ENCODE assay signal across 29 cellular contexts in genomic region chr19:30673336-30673735, GRCh38.
"Had no signal": no experiment of that assay in that cellular context is flagged by ENCODE, and none has a peak within 500 bp of the region (broad histone marks: within the 10 kb centered on the region; RNA-seq: fewer than 3 reads in every experiment).

No MANE protein-coding gene starts in this region.

- H3K4me1 ChIP-seq: parathyroid adenoma, psoas muscle, right lobe of liver, thyroid gland, upper lobe of left lung, vagina had no signal

- H3K27ac Mint-ChIP-seq: natural killer cell; nephron; neural progenitor cell; progenitor cell of endocrine pancreas; stimulated activated memory B cell treated with anti-CD40 and anti-IgM and Interleukin-4, amounts not matched to agents 10 μg/mL and 1 μg/mL and 100 μg/mL, for 72 hours; stimulated activated naive CD8-positive, alpha-beta T cell treated with anti-CD3 and anti-CD28 coated beads, Interleukin-15, amount 100 ng/mL, for 72 hours had no signal

- H3K4me1 Mint-ChIP-seq: natural killer cell; stimulated activated memory B cell treated with anti-CD40 and anti-IgM and Interleukin-4, amounts not matched to agents 10 μg/mL and 1 μg/mL and 100 μg/mL, for 72 hours; stimulated activated naive CD8-positive, alpha-beta T cell treated with anti-CD3 and anti-CD28 coated beads, Interleukin-15, amount 100 ng/mL, for 72 hours had no signal

- H3K9me3 Mint-ChIP-seq: natural killer cell; nephron; neural progenitor cell; stimulated activated naive CD8-positive, alpha-beta T cell treated with anti-CD3 and anti-CD28 coated beads, Interleukin-15, amount 100 ng/mL, for 72 hours had no signal

- H3K36me3 ChIP-seq: neural progenitor cell, ovary, right lobe of liver, sigmoid colon, thoracic aorta, thyroid gland, tibial nerve, upper lobe of left lung, vagina had no signal

- H3K27ac ChIP-seq: neural progenitor cell, ovary, parathyroid adenoma, psoas muscle, right lobe of liver, sigmoid colon, thoracic aorta, thyroid gland, tibial nerve, upper lobe of left lung, vagina had no signal

- H3K27me3 ChIP-seq: ovary, right lobe of liver, thyroid gland, vagina had no signal

- H3K9me3 ChIP-seq: ovary, psoas muscle, right lobe of liver, sigmoid colon, thoracic aorta, thyroid gland, tibial nerve, upper lobe of left lung, vagina had no signal

- H3K36me3 Mint-ChIP-seq: natural killer cell; neural progenitor cell; stimulated activated memory B cell treated with anti-CD40 and anti-IgM and Interleukin-4, amounts not matched to agents 10 μg/mL and 1 μg/mL and 100 μg/mL, for 72 hours had no signal

- DNase-seq: natural killer cell; occipital lobe; ovary; posterior cingulate gyrus; psoas muscle; right cardiac atrium; right lobe of liver; sigmoid colon; small intestine; stimulated activated CD4-positive, alpha-beta T cell treated with anti-CD3 and anti-CD28 coated beads, Interleukin-12 subunit alpha, Interleukin-12 subunit beta, amount 100 ng/mL, for 4 hours; stimulated activated CD4-positive, alpha-beta T cell treated with anti-CD3 and anti-CD28 coated beads, Interleukin-1b, Interleukin-23, amount 100 ng/mL, for 48 hours; stimulated activated CD4-positive, alpha-beta T cell treated with anti-CD3 and anti-CD28 coated beads, Interleukin-4, amount 100 ng/mL, for 1 hour; stimulated activated CD4-positive, alpha-beta T cell treated with anti-CD3 and anti-CD28 coated beads, Interleukin-4, amount 100 ng/mL, for 4 hours; stimulated activated CD8-positive, alpha-beta memory T cell treated with anti-CD3 and anti-CD28 coated beads, Interleukin-4, amount 100 ng/mL, for 48 hours; stimulated activated naive CD4-positive, alpha-beta T cell; stimulated activated naive CD8-positive, alpha-beta T cell treated with anti-CD3 and anti-CD28 coated beads, Interleukin-15, amount 100 ng/mL, for 72 hours; stimulated activated naive CD8-positive, alpha-beta T cell treated with anti-CD3 and anti-CD28 coated beads, Interleukin-15, Interleukin-2, amounts not matched to agents 100 U/mL and 50 U/mL, for 24 hours; thyroid gland; trophoblast cell; upper lobe of left lung had no signal

- H3K4me3 ChIP-seq: neural progenitor cell, ovary, psoas muscle, right lobe of liver, sigmoid colon, thoracic aorta, thyroid gland, tibial nerve, upper lobe of left lung, vagina had no signal

- H3K9ac ChIP-seq: neural progenitor cell, parathyroid adenoma had no signal

- FAIRE-seq: small intestine, urothelium cell line had no signal

- H3K4me3 Mint-ChIP-seq: natural killer cell; nephron; neural progenitor cell; stimulated activated memory B cell treated with anti-CD40 and anti-IgM and Interleukin-4, amounts not matched to agents 10 μg/mL and 1 μg/mL and 100 μg/mL, for 72 hours; stimulated activated naive CD8-positive, alpha-beta T cell treated with anti-CD3 and anti-CD28 coated beads, Interleukin-15, amount 100 ng/mL, for 72 hours had no signal
